ENCODE assay signal across 8 cellular contexts in the genomic region with DNA sequence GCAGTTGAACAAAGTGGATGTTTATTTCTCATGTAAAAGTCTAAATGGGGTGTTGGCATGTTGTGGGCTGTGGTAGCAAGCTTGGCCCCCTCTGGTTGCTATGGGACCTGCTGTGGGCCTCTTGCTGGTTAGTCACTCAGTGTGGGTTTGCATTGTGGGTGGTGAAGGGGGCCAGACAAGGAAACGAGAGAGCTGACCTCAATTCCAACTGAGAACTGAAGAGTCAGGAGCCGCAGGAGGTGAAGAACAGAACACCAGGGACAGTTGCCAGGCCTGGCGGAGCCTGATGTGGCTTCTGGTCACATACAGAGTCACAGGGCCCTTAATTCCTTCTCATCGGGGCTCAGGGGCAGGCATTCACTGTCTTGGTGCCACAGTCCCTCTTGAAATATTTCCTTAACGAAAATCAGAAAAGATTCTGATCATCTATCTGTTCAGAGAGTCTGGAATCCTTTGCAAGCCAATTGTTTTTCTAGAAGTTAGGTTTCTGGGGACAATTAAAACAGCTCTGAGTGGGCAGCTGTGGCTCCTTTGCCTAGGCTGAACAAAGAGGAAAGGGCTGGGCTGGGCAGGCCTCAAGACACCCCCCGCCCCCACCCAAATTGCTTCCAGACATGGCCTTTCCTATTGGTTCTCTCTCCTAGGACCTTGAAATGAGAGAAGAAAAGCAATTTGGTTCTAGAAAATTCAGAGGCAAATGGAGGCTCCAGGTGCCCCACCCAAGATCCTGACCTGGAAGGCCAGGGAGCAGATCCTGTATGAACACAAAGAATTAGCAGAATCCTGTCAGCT. TPM values are rescaled to one million over a fixed set of nuclear protein-coding genes. Genes with fewer than 3 reads are reported as not detected.
A peak's percentile ranks its signal among the peaks of the same experiment; 100 is the strongest.
DNase-seq lines count a peak whose midpoint lies in the region; ATAC-seq and TF ChIP-seq lines count a peak whose summit lies in the region.

No MANE protein-coding gene starts in this region.

- peaks cover 36% of the 10 kb centered on the region for H3K4me1 ChIP-seq in CD8-positive, alpha-beta T cell (ENCODE audit: insufficient read depth, low read length)

- no peak overlapping the region for H3K4me3 ChIP-seq in CD8-positive, alpha-beta T cell (ENCODE audit: low read depth, low read length)
- H3K4me3 ChIP-seq in choroid plexus epithelial cell (ENCODE audit: low read depth, low read length) (no peak overlapping the region), skin epidermis (no peak overlapping the region)

- H3K27ac ChIP-seq in CD8-positive, alpha-beta T cell (ENCODE audit: low read depth, low read length): peak overlapping the region; percentile 93
- peak overlapping the region in 18 of 21 experiments; percentile 58 to 99 (median 95) for H3K27ac ChIP-seq in skin epidermis

- H3K4me3 Mint-ChIP-seq in CD8-positive, alpha-beta T cell: no peak overlapping the region

- H3K9me3 Mint-ChIP-seq in CD8-positive, alpha-beta T cell: no peaks in the 10 kb centered on the region

- H3K27me3 ChIP-seq in CD8-positive, alpha-beta T cell (ENCODE audit: insufficient read depth, low read length): no peaks in the 10 kb centered on the region

- DNase-seq in CD8-positive, alpha-beta T cell: peak; percentile 9 to 61 (median 44)
- DNase-seq in T-helper 22 cell (ENCODE audit: low read depth): peak; percentile 52
- peak; percentile 84 for DNase-seq in choroid plexus epithelial cell (ENCODE audit: low read depth)
- no peak for DNase-seq in NAMALWA (ENCODE audit: low spot score)

- CTCF ChIA-PET in CD8-positive, alpha-beta T cell (lab: Charles Lee): interaction anchor here (0.9 to 1.6 kb wide), 4 partner anchors 10 to 296 kb away, joined by 3 to 8 read pairs (median 4); no protein-coding TSS in a partner anchor

- H3K36me3 Mint-ChIP-seq in CD8-positive, alpha-beta T cell: peaks cover 20% of the 10 kb centered on the region

- H3K9me3 ChIP-seq in CD8-positive, alpha-beta T cell (ENCODE audit: low read length): no peaks in the 10 kb centered on the region

- TF ChIP-seq CTCF in CD8-positive, alpha-beta T cell (IDR thresholded peaks at IDR 0.05): no peak
- peak; percentile 3 for TF ChIP-seq CTCF in choroid plexus epithelial cell (conservative IDR thresholded peaks at IDR 0.05; ENCODE audit: low read depth, low read length)

- no peaks in the 10 kb centered on the region for H3K27me3 Mint-ChIP-seq in CD8-positive, alpha-beta T cell (ENCODE audit: low read depth)

- no peak for ATAC-seq in CD8-positive, alpha-beta T cell
- no peak for ATAC-seq in HG02852 (IDR thresholded peaks at IDR 0.05; ENCODE audit: unreplicated experiment)
- ATAC-seq in HG02973 (IDR thresholded peaks at IDR 0.05; ENCODE audit: unreplicated experiment): no peak
- ATAC-seq in HG03196 (IDR thresholded peaks at IDR 0.05; ENCODE audit: unreplicated experiment): no peak

- peak overlapping the region; percentile 97 for H3K27ac Mint-ChIP-seq in CD8-positive, alpha-beta T cell

- H3K36me3 ChIP-seq in CD8-positive, alpha-beta T cell (ENCODE audit: insufficient read depth, low read length): no peaks in the 10 kb centered on the region

- peaks cover 36% of the 10 kb centered on the region for H3K4me1 Mint-ChIP-seq in CD8-positive, alpha-beta T cell (ENCODE audit: low read depth)

- POLR2A ChIA-PET in CD8-positive, alpha-beta T cell (lab: Charles Lee): interaction anchor here (1.4 kb wide), 1 partner anchor 10 kb away, joined by 4 read pairs; no protein-coding TSS in a partner anchor

- intact Hi-C loops in CD8-positive, alpha-beta T cell (cut with DNase I, micrococcal nuclease): loop anchor here (1.0 to 10.0 kb wide), 3 partner anchors 11 to 551 kb away; a partner anchor contains a TSS

RNA-seq across cellular contexts. Expression of a gene that starts 2.1 kb away (rescaled TPM):
- 100 to 1,000 TPM; 113 to 120 TPM for total RNA-seq in CD8-positive, alpha-beta T cell
